8 cellular contexts compared by ENCODE assay signal in the genomic region with DNA sequence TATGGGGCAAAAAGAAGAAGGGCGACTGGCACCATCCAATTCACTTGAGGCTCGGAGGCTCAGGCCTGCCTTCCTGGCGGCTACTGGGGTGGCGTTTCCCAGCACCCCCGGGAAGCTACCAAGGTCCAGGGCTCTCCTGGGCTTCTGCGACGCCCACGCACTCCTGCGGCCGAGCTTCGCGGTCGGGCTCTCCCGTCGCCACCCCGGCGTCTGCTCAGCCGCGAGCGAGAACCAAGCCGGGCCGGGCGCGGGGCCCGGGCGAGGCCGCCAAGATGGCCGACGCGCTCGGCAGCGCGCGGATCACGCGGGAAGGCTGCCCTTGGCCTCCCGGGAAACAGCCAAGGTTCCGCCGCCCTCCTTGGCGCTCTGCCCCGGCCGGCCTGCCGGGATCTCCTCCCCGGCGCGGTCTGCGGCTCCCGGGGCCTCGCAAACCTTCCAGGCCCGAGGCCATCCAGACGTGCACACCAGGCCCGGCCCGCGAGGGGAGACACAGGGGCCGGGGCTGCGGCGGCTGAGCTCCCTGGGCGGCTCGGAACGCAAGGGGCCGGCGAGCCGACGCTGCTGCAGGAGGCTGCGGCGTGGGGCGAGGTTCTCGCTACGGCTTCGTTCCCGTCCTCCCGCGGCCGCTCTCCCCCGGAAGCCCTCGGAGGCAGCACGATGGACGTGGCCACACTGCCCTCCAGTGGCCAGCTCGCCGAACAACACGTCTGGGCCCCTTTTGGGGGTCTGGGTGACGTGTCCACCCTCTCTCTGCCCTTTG. TPM values are rescaled to one million over a fixed set of nuclear protein-coding genes. Genes with fewer than 3 reads are reported as not detected.
A peak's percentile ranks its signal among the peaks of the same experiment; 100 is the strongest.
DNase-seq lines count a peak whose midpoint lies in the region; ATAC-seq lines count a peak whose summit lies in the region.

No MANE protein-coding gene starts in this region.

- peak; percentile 56 for ATAC-seq in GM18909 (IDR thresholded peaks at IDR 0.05; ENCODE audit: poor library complexity, unreplicated experiment)
- ATAC-seq in HG03280 (IDR thresholded peaks at IDR 0.05; ENCODE audit: unreplicated experiment) = peak; percentile 60
- ATAC-seq in left lobe of liver = peak; percentile 75

- peak overlapping the region; percentile 99 for H3K27ac ChIP-seq in cingulate gyrus (ENCODE audit: low read depth, low read length)

- DNase-seq in AG20443 (ENCODE audit: low spot score) = peak; percentile 94
- DNase-seq in NCI-H460 (ENCODE audit: extremely low read depth, low read depth) = peak; percentile 85
- peak; percentile 93 for DNase-seq in activated CD4-positive, alpha-beta T cell treated with anti-CD3 and anti-CD28 coated beads for 48 hours
- DNase-seq in left lobe of liver (ENCODE audit: low spot score) = peak; percentile 92
- peak; percentile 92 to 93 for DNase-seq in stimulated activated CD4-positive, alpha-beta T cell treated with anti-CD3 and anti-CD28 coated beads, Interleukin-2, amount 100 ng/mL, for 24 hours

RNA-seq across cellular contexts. Expression of a gene that starts 23.5 kb away (rescaled TPM):
- 14.1 and 17.1 TPM in 2 replicates for total RNA-seq in NCI-H460 (2014; rRNA removed; shearing (Covaris generic))
- polyA plus RNA-seq in NCI-H460 (2014; cell fraction: nucleus; rRNA removed) = 7.3 and 9.9 TPM in 2 replicates
- total RNA-seq in left lobe of liver = 236 TPM

Comparison
In these comparisons a context has a peak if more than half of its experiments do, and no peak if none do; other contexts are left out.
1. Peak in every context shown above with its lines: DNase-seq, ATAC-seq and H3K27ac ChIP-seq.
2. RNA of a gene that starts 23.5 kb away (total RNA-seq): 236 TPM in left lobe of liver (single experiment); 14.1 to 17.1 TPM in NCI-H460; every median in the first group is over 10 times any median in the second.